ENCODE assay signal across 24 cellular contexts in the genomic region with DNA sequence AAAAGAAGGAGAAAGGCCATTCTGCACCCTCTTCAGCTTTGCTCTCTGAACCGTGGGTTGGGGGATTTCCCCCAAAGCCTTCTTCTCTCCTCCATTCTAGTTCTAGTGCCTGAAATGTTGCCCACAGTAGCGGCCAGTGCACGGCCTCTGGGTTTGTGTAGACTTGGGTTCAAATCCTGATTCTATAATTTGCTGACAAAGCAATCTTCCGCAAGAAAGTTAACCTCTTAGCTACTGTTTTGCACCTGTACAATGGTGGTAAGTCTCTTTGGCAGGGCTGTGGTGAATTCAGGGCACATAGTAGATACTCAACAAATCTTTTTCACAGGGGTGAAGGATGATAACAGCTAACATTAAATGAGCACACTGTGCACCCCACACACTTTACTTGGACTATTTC. TPM values are rescaled to one million over a fixed set of nuclear protein-coding genes. Genes with fewer than 3 reads are reported as not detected.
"Had no signal": no experiment of that assay in that cellular context is flagged by ENCODE, and none has a peak within 500 bp of the region (broad histone marks: within the 10 kb centered on the region; RNA-seq: fewer than 3 reads in every experiment).

No MANE protein-coding gene starts in this region.

- H3K9me3 ChIP-seq: esophagus muscularis mucosa, gastrocnemius medialis, heart right ventricle, left lung, lower lobe of right lung had no signal

- H3K27ac Mint-ChIP-seq: naive thymus-derived CD4-positive, alpha-beta T cell had no signal

- H3K4me1 ChIP-seq: gastrocnemius medialis had no signal

- FAIRE-seq: colon, endothelial cell of umbilical vein, islet of Langerhans, keratinocyte had no signal

- H3K36me3 Mint-ChIP-seq: naive thymus-derived CD4-positive, alpha-beta T cell had no signal

- ATAC-seq: gastrocnemius medialis; heart right ventricle; left cardiac atrium; left lung; left ventricle myocardium superior; lower lobe of right lung; naive thymus-derived CD4-positive, alpha-beta T cell had no signal

- DNase-seq: dermis blood vessel endothelial cell; dorsolateral prefrontal cortex; effector CD4-positive, alpha-beta T cell; effector memory CD4-positive, alpha-beta T cell; foreskin melanocyte; gastrocnemius medialis; glutamatergic neuron; head of caudate nucleus; heart right ventricle; hippocampal formation; left cardiac atrium; left lung; left ventricle myocardium superior; lower lobe of right lung; mesendoderm; midbrain; naive thymus-derived CD4-positive, alpha-beta T cell had no signal

- H3K4me3 ChIP-seq: coronary artery, dorsolateral prefrontal cortex, esophagus muscularis mucosa, gastrocnemius medialis, heart right ventricle, left lung, lower lobe of right lung had no signal

- H3K27ac ChIP-seq: coronary artery, dorsolateral prefrontal cortex, esophagus muscularis mucosa, gastrocnemius medialis, heart right ventricle, left lung, lower lobe of right lung had no signal

- H3K36me3 ChIP-seq: gastrocnemius medialis, left lung, lower lobe of right lung had no signal

RNA-seq across cellular contexts. Expression of a gene that starts 5.8 kb away (rescaled TPM):
- total RNA-seq: endothelial cell of umbilical vein, epithelial cell of proximal tubule had no signal
- polyA plus RNA-seq: endothelial cell of umbilical vein, keratinocyte had no signal
